Comparison of ENCODE assay signal across 8 cellular contexts in the genomic region with DNA sequence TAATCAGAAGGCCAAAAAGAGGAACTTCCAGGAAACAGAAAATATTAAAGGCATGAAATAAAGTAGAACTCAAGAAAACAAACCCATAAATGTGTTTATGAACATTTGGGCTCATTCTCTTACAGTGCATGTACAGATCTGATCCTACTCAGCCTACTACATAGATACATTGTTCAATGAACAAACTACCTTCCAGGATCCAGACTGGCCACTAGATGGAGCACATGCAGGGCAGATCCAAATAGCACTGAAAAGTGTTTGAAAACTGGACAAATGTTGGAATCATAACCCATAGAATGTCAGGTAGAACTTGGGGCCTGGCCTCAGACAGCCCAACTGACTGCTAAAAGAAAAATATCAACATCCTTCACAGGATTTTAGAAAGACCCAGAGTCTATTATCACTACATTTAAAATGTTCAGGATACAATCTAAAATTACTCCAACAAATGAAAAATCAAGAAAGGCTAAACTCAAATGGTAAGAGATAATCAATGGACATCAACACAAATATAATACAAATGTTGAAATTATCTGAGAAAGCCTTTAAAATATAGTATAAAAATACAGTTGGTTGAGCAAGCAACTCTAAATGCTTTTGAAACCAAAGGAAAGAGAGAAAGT.
DNase-seq lines count a peak whose midpoint lies in the region; ATAC-seq and TF ChIP-seq lines count a peak whose summit lies in the region.

No MANE protein-coding gene starts in this region.

- H3K4me1 ChIP-seq in mesenchymal stem cell (ENCODE audit: control insufficient read depth, insufficient read depth, low read depth, low read length) = no peaks in the 10 kb centered on the region

- H3K4me2 ChIP-seq in mesenchymal stem cell (ENCODE audit: low read length, poor library complexity, severe bottlenecking) = no peak overlapping the region

- in situ Hi-C loops in GM13977 (cut with MboI; ENCODE audit: low pct_unique_long_range_greater_than_20kb, low sequenced_read_pairs, unreplicated experiment) (no loop called here), astrocyte of the spinal cord (cut with HindIII; ENCODE audit: low sequenced_read_pairs) (no loop called here)

- H2AK5ac ChIP-seq in mesenchymal stem cell (ENCODE audit: low read length, severe bottlenecking) = no peak overlapping the region

- H2BK15ac ChIP-seq in mesenchymal stem cell (ENCODE audit: low read depth, poor library complexity, severe bottlenecking) = no peak overlapping the region

- intact Hi-C loops in CD14-positive monocyte (cut with micrococcal nuclease) = no loop called here

- H3K4me3 ChIP-seq in astrocyte of the spinal cord (ENCODE audit: low read depth, low read length) = no peak overlapping the region
- no peak overlapping the region for H3K4me3 ChIP-seq in mesenchymal stem cell (ENCODE audit: insufficient read depth in 1 of 2, low read depth in 1 of 2, low read length in 2 of 2)

- no peak overlapping the region for H2BK5ac ChIP-seq in mesenchymal stem cell (ENCODE audit: low read depth, low read length, poor library complexity, severe bottlenecking)

- H3K36me3 ChIP-seq in mesenchymal stem cell (ENCODE audit: control insufficient read depth in 1 of 2, insufficient read depth in 2 of 2, low read depth in 1 of 2, low read length in 2 of 2) = no peaks in the 10 kb centered on the region

- H4K8ac ChIP-seq in mesenchymal stem cell (ENCODE audit: low read length) = no peak overlapping the region

- peaks cover 0 to 5% of the 10 kb centered on the region in 2 experiments for H3K27me3 ChIP-seq in mesenchymal stem cell (ENCODE audit: control insufficient read depth in 1 of 2, insufficient read depth in 1 of 2, low read length in 2 of 2)

- peaks cover 4% of the 10 kb centered on the region for H3K9me3 ChIP-seq in mesenchymal stem cell (ENCODE audit: control insufficient read depth, low read length)

- no peak overlapping the region for H3K4ac ChIP-seq in mesenchymal stem cell (ENCODE audit: low read depth in 1 of 2, low read length in 2 of 2)

- DNase-seq in CD14-positive monocyte (ENCODE audit: low spot score) (no peak), GM13977 (ENCODE audit: low spot score) (peak; percentile 36), NCI-H146 treated with DMSO at 0.1 percent for 48 hours (lab: John Stamatoyannopoulos, UW; ENCODE audit: unreplicated experiment) (peak; percentile 12), astrocyte of the spinal cord (ENCODE audit: low read depth, low spot score) (peak; percentile 50), mesenchymal stem cell (peak; percentile 56), T1000 (lab: John Stamatoyannopoulos, UW) (no peak), NCI-H2107 (lab: John Stamatoyannopoulos, UW) (no peak)

- TF ChIP-seq CTCF in CD14-positive monocyte (IDR thresholded peaks at IDR 0.05) (peak; percentile 57), GM13977 (IDR thresholded peaks at IDR 0.05; ENCODE audit: extremely low read depth, insufficient read depth, missing control alignments) (peak; percentile 66), astrocyte of the spinal cord (IDR thresholded peaks at IDR 0.05; ENCODE audit: low read depth, low read length) (peak; percentile 94)

- no peaks in the 10 kb centered on the region for H3K79me1 ChIP-seq in mesenchymal stem cell (replicated peaks; ENCODE audit: low read length, poor library complexity, severe bottlenecking)

- H3K9ac ChIP-seq in mesenchymal stem cell (ENCODE audit: low read length) = no peak overlapping the region

- H4K91ac ChIP-seq in mesenchymal stem cell (ENCODE audit: low read length) = no peak overlapping the region

- no peak overlapping the region for H2BK12ac ChIP-seq in mesenchymal stem cell (ENCODE audit: low read length in 2 of 2)

- H3K18ac ChIP-seq in mesenchymal stem cell (ENCODE audit: low read depth in 1 of 2, low read length in 2 of 2) = no peak overlapping the region

- H3K36me3 Mint-ChIP-seq in CD14-positive monocyte = no peaks in the 10 kb centered on the region

- no peak overlapping the region for H3K4me3 Mint-ChIP-seq in CD14-positive monocyte

- no peak overlapping the region for H3K27ac ChIP-seq in mesenchymal stem cell (ENCODE audit: low read length, poor library complexity, severe bottlenecking)

- no peak overlapping the region for H3K14ac ChIP-seq in mesenchymal stem cell (ENCODE audit: low read length in 2 of 2)

- peaks cover 4% of the 10 kb centered on the region for H3K4me1 Mint-ChIP-seq in CD14-positive monocyte

- H2BK120ac ChIP-seq in mesenchymal stem cell (ENCODE audit: low read depth, low read length) = no peak overlapping the region

- ATAC-seq in HG03025 (IDR thresholded peaks at IDR 0.05; ENCODE audit: low FRiP score, unreplicated experiment) = no peak

- H2AFZ ChIP-seq in mesenchymal stem cell (ENCODE audit: low read depth, low read length) = no peak overlapping the region

- H3K27me3 Mint-ChIP-seq in CD14-positive monocyte (ENCODE audit: low read depth in 3 of 3) = peaks cover 3 to 6% (median 5%) of the 10 kb centered on the region in 3 donors

- H3K27ac Mint-ChIP-seq in CD14-positive monocyte = no peak overlapping the region

- H3K23ac ChIP-seq in mesenchymal stem cell (ENCODE audit: low read length in 2 of 2) = no peak overlapping the region

- peaks cover 0 to 5% (median 0%) of the 10 kb centered on the region in 7 donors for H3K9me3 Mint-ChIP-seq in CD14-positive monocyte

Comparison
In these comparisons a context has a peak if more than half of its experiments do, and no peak if none do; other contexts are left out.
1. DNase-seq: peak in GM13977 (single experiment), NCI-H146 treated with DMSO at 0.1 percent for 48 hours (single experiment), astrocyte of the spinal cord (single experiment) and mesenchymal stem cell (single experiment); none in CD14-positive monocyte (single experiment), T1000 (single experiment) and NCI-H2107 (single experiment).
2. Peak in every context shown above with its lines, with median percentiles within 50 percentile points of each other: CTCF ChIP-seq.